ENCODE assay signal across 16 cellular contexts in genomic region chr10:15208221-15208620, GRCh38. TPM values are rescaled to one million over a fixed set of nuclear protein-coding genes. Genes with fewer than 3 reads are reported as not detected.
DNase-seq lines count a peak whose midpoint lies in the region; ATAC-seq and TF ChIP-seq lines count a peak whose summit lies in the region.
"Had no signal": no experiment of that assay in that cellular context is flagged by ENCODE, and none has a peak within 500 bp of the region (broad histone marks: within the 10 kb centered on the region; RNA-seq: fewer than 3 reads in every experiment).

No MANE protein-coding gene starts in this region.

- no peak overlapping the region for H2AFZ ChIP-seq in HCT116 (ENCODE audit: low read depth, low read length, poor library complexity, severe bottlenecking)
- H2AFZ ChIP-seq: GM23248 had no signal

- H3K4me3 Mint-ChIP-seq in activated CD4-positive, alpha-beta T cell treated with anti-CD3 and anti-CD28 coated beads for 36 hours, result peak overlapping the region; percentile 74
- peak overlapping the region; percentile 81 for H3K4me3 Mint-ChIP-seq in activated T-helper 17 cell treated with anti-CD3 and anti-CD28 coated beads, Interleukin-2, amount 50 U/mL, for 72 hours
- H3K4me3 Mint-ChIP-seq: nephron progenitor cell had no signal

- H3K36me3 Mint-ChIP-seq in activated CD4-positive, alpha-beta T cell treated with anti-CD3 and anti-CD28 coated beads for 36 hours (ENCODE audit: low read depth), result peaks cover 10% of the 10 kb centered on the region
- peaks cover 4% of the 10 kb centered on the region for H3K36me3 Mint-ChIP-seq in activated T-helper 17 cell treated with anti-CD3 and anti-CD28 coated beads, Interleukin-2, amount 50 U/mL, for 72 hours (ENCODE audit: low read depth)

- no TSS peak for BruUV-seq in HCT116 (replicated peaks; lab: Mats Ljungman, UMichigan)

- peaks cover 51% of the 10 kb centered on the region for H3K4me1 Mint-ChIP-seq in activated CD4-positive, alpha-beta T cell treated with anti-CD3 and anti-CD28 coated beads for 36 hours
- H3K4me1 Mint-ChIP-seq in activated T-helper 17 cell treated with anti-CD3 and anti-CD28 coated beads, Interleukin-2, amount 50 U/mL, for 72 hours, result peaks cover 23% of the 10 kb centered on the region

- H3K4me1 ChIP-seq in HCT116 (ENCODE audit: control insufficient read depth in 1 of 2, insufficient read depth in 2 of 2, low read length in 2 of 2), result peaks cover 25 to 66% of the 10 kb centered on the region in 2 experiments

- H3K27ac ChIP-seq in HCT116 (ENCODE audit: low read depth, low read length), result no peak overlapping the region
- H3K27ac ChIP-seq: brain microvascular endothelial cell, GM23248 had no signal

- TF ChIP-seq POLR2A in HCT116 (IDR thresholded peaks at IDR 0.05; ENCODE audit: borderline replicate concordance, extremely low read depth, insufficient read depth, insufficient read length), result no peak

- RAD21 ChIA-PET in HCT116 (lab: Charles Lee; ENCODE audit: low non-redundant PET in 1 of 2, low total read pairs in 2 of 2, uncharacterized antibody in 2 of 2, unreplicated experiment in 2 of 2), result no interaction called here

- intact Hi-C loops in activated CD4-positive, alpha-beta T cell treated with anti-CD3 and anti-CD28 coated beads for 36 hours (cut with DNase I, micrococcal nuclease), result loop anchor here in 1 of 2 experiments (5.0 kb wide), 1 partner anchor 86 kb away; no protein-coding TSS in a partner anchor
- intact Hi-C loops in HCT116 (cut with micrococcal nuclease) (no loop called here), posterior vena cava (cut with DNase I) (no loop called here)

- TF ChIP-seq CTCF in HCT116 (IDR thresholded peaks at IDR 0.05 in 2 of 3, conservative IDR thresholded peaks at IDR 0.05 in 1 of 3; ENCODE audit: borderline replicate concordance in 1 of 3, insufficient read depth in 1 of 3, low read depth in 2 of 3, low read length in 2 of 3), result no peak

- no peak overlapping the region for H3K4me3 ChIP-seq in HCT116 (replicated peaks in 1 of 2; ENCODE audit: low read depth in 1 of 2, low read length in 2 of 2)
- H3K4me3 ChIP-seq: GM23248, lung had no signal

- POLR2A ChIA-PET in activated CD4-positive, alpha-beta T cell treated with anti-CD3 and anti-CD28 coated beads for 36 hours (lab: Charles Lee), result no interaction called here
- POLR2A ChIA-PET in HCT116 (lab: Charles Lee), result no interaction called here

- no peaks in the 10 kb centered on the region for H3K27me3 ChIP-seq in HCT116 (ENCODE audit: insufficient read depth, low read length)
- H3K27me3 ChIP-seq: brain microvascular endothelial cell had no signal

- no peaks in the 10 kb centered on the region for H3K9me3 Mint-ChIP-seq in activated CD4-positive, alpha-beta T cell treated with anti-CD3 and anti-CD28 coated beads for 36 hours (ENCODE audit: low read depth)
- peaks cover 3% of the 10 kb centered on the region for H3K9me3 Mint-ChIP-seq in activated T-helper 17 cell treated with anti-CD3 and anti-CD28 coated beads, Interleukin-2, amount 50 U/mL, for 72 hours
- H3K9me3 Mint-ChIP-seq: nephron progenitor cell had no signal

- H3K9me2 ChIP-seq in HCT116 (ENCODE audit: insufficient read depth), result no peaks in the 10 kb centered on the region

- H3K79me2 ChIP-seq in HCT116 (ENCODE audit: insufficient read depth, low read length), result no peaks in the 10 kb centered on the region

- CTCF ChIA-PET in activated CD4-positive, alpha-beta T cell treated with anti-CD3 and anti-CD28 coated beads for 36 hours (lab: Charles Lee), result no interaction called here
- CTCF ChIA-PET in HCT116 (lab: Charles Lee), result no interaction called here

- no peaks in the 10 kb centered on the region for H3K36me3 ChIP-seq in HCT116 (ENCODE audit: control insufficient read depth in 1 of 2, insufficient read depth in 2 of 2, low read length in 2 of 2)

- no peaks in the 10 kb centered on the region for H3K9me3 ChIP-seq in HCT116 (ENCODE audit: control insufficient read depth in 1 of 2, insufficient read depth in 1 of 2, low read depth in 1 of 2, low read length in 2 of 2)

- no peaks in the 10 kb centered on the region for H4K20me1 ChIP-seq in HCT116 (ENCODE audit: insufficient read depth)

- no peak overlapping the region for H3K9ac ChIP-seq in HCT116 (ENCODE audit: low read length)
- H3K9ac ChIP-seq: GM23248 had no signal

- no peak for DNase-seq in activated CD4-positive, alpha-beta T cell treated with anti-CD3 and anti-CD28 coated beads for 36 hours
- no peak for DNase-seq in activated CD4-positive, alpha-beta T cell treated with anti-CD3 and anti-CD28 coated beads, Interleukin-2, amount 50 U/mL, for 48 hours
- DNase-seq in HCT116 (ENCODE audit: low read depth, low spot score), result no peak
- DNase-seq in posterior vena cava (ENCODE audit: low spot score), result peak; percentile 11
- DNase-seq in NCI-H1436 (lab: John Stamatoyannopoulos, UW), result no peak
- no peak for DNase-seq in NCI-H146 (lab: John Stamatoyannopoulos, UW)
- DNase-seq: brain microvascular endothelial cell; GM23248; NCI-H187 treated with DMSO at 0.1 percent for 48 hours; NCI-H446 treated with DMSO at 0.1 percent for 48 hours; nephron progenitor cell; stimulated activated CD4-positive, alpha-beta T cell treated with anti-CD3 and anti-CD28 coated beads, Interleukin-12 subunit alpha, Interleukin-12 subunit beta, amount 100 ng/mL, for 4 hours; T1000 had no signal

- peak overlapping the region; percentile 15; the same call in 1 of the 2 replicates for H3K4me2 ChIP-seq in HCT116 (ENCODE audit: low read length)

- peak overlapping the region; percentile 90 for H3K27ac Mint-ChIP-seq in activated CD4-positive, alpha-beta T cell treated with anti-CD3 and anti-CD28 coated beads for 36 hours
- peak overlapping the region; percentile 86 for H3K27ac Mint-ChIP-seq in activated T-helper 17 cell treated with anti-CD3 and anti-CD28 coated beads, Interleukin-2, amount 50 U/mL, for 72 hours
- H3K27ac Mint-ChIP-seq: nephron progenitor cell had no signal

- no peak for TF ChIP-seq RAD21 in HCT116 (IDR thresholded peaks at IDR 0.05; ENCODE audit: low read depth)

- ATAC-seq in activated CD4-positive, alpha-beta T cell treated with anti-CD3 and anti-CD28 coated beads for 36 hours, result no peak
- ATAC-seq in HCT116 (no peak), GM21528 (IDR thresholded peaks at IDR 0.05; ENCODE audit: low FRiP score, unreplicated experiment) (no peak)
- ATAC-seq in activated T-helper 17 cell treated with anti-CD3 and anti-CD28 coated beads, Interleukin-2, amount 50 U/mL, for 72 hours (replicated peaks), result no peak

- no peaks in the 10 kb centered on the region for H3K27me3 Mint-ChIP-seq in activated CD4-positive, alpha-beta T cell treated with anti-CD3 and anti-CD28 coated beads for 36 hours
- H3K27me3 Mint-ChIP-seq in activated T-helper 17 cell treated with anti-CD3 and anti-CD28 coated beads, Interleukin-2, amount 50 U/mL, for 72 hours, result no peaks in the 10 kb centered on the region

TF ChIP-seq in HCT116, 20 proteins besides CTCF, POLR2A, EP300 and RAD21 (continues in another document):
- TF ChIP-seq SRF (IDR thresholded peaks at IDR 0.05; ENCODE audit: low read depth), result no peak
- no peak for TF ChIP-seq JUND (IDR thresholded peaks at IDR 0.05)
- TF ChIP-seq CEBPB (IDR thresholded peaks at IDR 0.05; ENCODE audit: low read depth), result no peak
- no peak for TF ChIP-seq ZNF274 (IDR thresholded peaks at IDR 0.05; ENCODE audit: low read depth, low read length)
- no peak for TF ChIP-seq YY1 (IDR thresholded peaks at IDR 0.05; ENCODE audit: extremely low read depth, insufficient replicate concordance, low read depth, low read length)
- no peak for TF ChIP-seq SIN3A (IDR thresholded peaks at IDR 0.05; ENCODE audit: low read depth)
- TF ChIP-seq EZH2phosphoT487 (IDR thresholded peaks at IDR 0.05; ENCODE audit: borderline replicate concordance), result no peak
- no peak for TF ChIP-seq ATF3 (IDR thresholded peaks at IDR 0.05)
- TF ChIP-seq ZBTB33 (IDR thresholded peaks at IDR 0.05; ENCODE audit: extremely low read depth, insufficient replicate concordance, low read length), result no peak
- TF ChIP-seq SP1 (IDR thresholded peaks at IDR 0.05; ENCODE audit: low read depth), result no peak
- no peak for TF ChIP-seq TCF7L2 (IDR thresholded peaks at IDR 0.05; ENCODE audit: borderline replicate concordance, extremely low read depth, insufficient read depth, insufficient read length)

RNA-seq across cellular contexts. Expression of gene NMT2, which starts 39.7 kb away (rescaled TPM):
- 10 to 100 TPM; 20.6 to 22.1 TPM for total RNA-seq in activated CD4-positive, alpha-beta T cell treated with anti-CD3 and anti-CD28 coated beads for 36 hours
- total RNA-seq in HCT116 (2021; ENCODE audit: unreplicated experiment), result 26.1 TPM
- 12.1 and 13.1 TPM in 2 replicates for polyA plus RNA-seq in HCT116 (2012)
- total RNA-seq in activated T-helper 17 cell treated with anti-CD3 and anti-CD28 coated beads, Interleukin-2, amount 50 U/mL, for 72 hours, result 10 to 100 TPM; 18.4 to 35.6 TPM
- total RNA-seq in posterior vena cava, result 10 to 100 TPM; 15.1 to 18.9 TPM
